Comparison of ENCODE assay signal across 8 cellular contexts in the genomic region with DNA sequence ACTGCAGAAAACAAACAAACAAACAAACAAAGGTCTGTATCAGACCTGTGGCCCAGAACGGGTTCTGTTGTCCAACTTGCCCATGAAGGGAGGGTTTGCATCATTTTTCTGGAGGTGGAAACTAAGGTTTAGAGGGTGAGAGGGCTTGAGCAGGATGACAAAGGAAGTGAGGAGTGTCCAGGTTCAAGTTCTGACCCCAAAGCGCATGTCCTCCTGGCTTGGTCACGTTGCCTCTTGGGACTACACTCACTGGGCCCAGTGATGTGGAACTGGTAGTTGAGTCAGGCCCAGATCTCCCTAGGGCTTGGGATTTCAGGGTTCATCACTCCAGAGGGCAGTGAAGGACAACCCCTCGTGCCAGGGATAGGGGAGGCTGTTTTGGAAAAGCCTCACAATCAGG. TPM values are rescaled to one million over a fixed set of nuclear protein-coding genes. Genes with fewer than 3 reads are reported as not detected.
A peak's percentile ranks its signal among the peaks of the same experiment; 100 is the strongest.
DNase-seq lines count a peak whose midpoint lies in the region; ATAC-seq and TF ChIP-seq lines count a peak whose summit lies in the region.

No MANE protein-coding gene starts in this region.

- peak overlapping the region; percentile 95 for H3K27ac Mint-ChIP-seq in activated CD8-positive, alpha-beta memory T cell treated with anti-CD3 and anti-CD28 coated beads, Interleukin-2, amount 10 ng/mL, durations not matched to agents 7 days and 5 days

- TF ChIP-seq POLR2A in right lobe of liver (IDR thresholded peaks at IDR 0.05) = no peak

- CTCF ChIA-PET in activated CD8-positive, alpha-beta memory T cell treated with anti-CD3 and anti-CD28 coated beads, Interleukin-2, amount 10 ng/mL, durations not matched to agents 7 days and 5 days (lab: Charles Lee) = interaction anchor here (0.9 to 4.2 kb wide), 6 partner anchors 8 to 154 kb away, joined by 3 to 34 read pairs (median 4); no protein-coding TSS in a partner anchor

- intact Hi-C loops in right lobe of liver (cut with DNase I) = no loop called here
- intact Hi-C loops in tibial artery (cut with DNase I; ENCODE audit: low total_unique reads) = no loop called here

- H3K27me3 ChIP-seq in adipocyte (replicated peaks; ENCODE audit: control insufficient read depth, insufficient read depth, low read length) (no peaks in the 10 kb centered on the region), right lobe of liver (no peaks in the 10 kb centered on the region), tibial artery (no peaks in the 10 kb centered on the region)

- H3K9me3 ChIP-seq in adipocyte (ENCODE audit: control insufficient read depth, low read length) (no peaks in the 10 kb centered on the region), right lobe of liver (no peaks in the 10 kb centered on the region), tibial artery (no peaks in the 10 kb centered on the region)

- WGBS in right lobe of liver (ENCODE audit: insufficient coverage, low coverage, low lambda C conversion rate, missing lambda C conversion rate) = 33% methylated on average over 1 of the region's 4 CpGs

- H3K4me3 ChIP-seq in adipocyte (ENCODE audit: low read length) (peak overlapping the region; percentile 90), right lobe of liver (peak overlapping the region in 2 of 3 donors; percentile 83 to 99), tibial artery (no peak overlapping the region)

- H3K36me3 ChIP-seq in adipocyte (ENCODE audit: control insufficient read depth, insufficient read depth, low read length, severe bottlenecking) = no peaks in the 10 kb centered on the region
- H3K36me3 ChIP-seq in right lobe of liver = no peaks in the 10 kb centered on the region
- peaks cover 0 to 9% (median 0%) of the 10 kb centered on the region in 3 donors for H3K36me3 ChIP-seq in tibial artery

- peaks cover 66% of the 10 kb centered on the region for H3K4me1 ChIP-seq in adipocyte (ENCODE audit: control insufficient read depth, insufficient read depth, low read length)
- peaks cover 0 to 85% (median 44%) of the 10 kb centered on the region in 4 donors for H3K4me1 ChIP-seq in right lobe of liver
- H3K4me1 ChIP-seq in tibial artery = peaks cover 0 to 75% (median 52%) of the 10 kb centered on the region in 4 donors

- peak overlapping the region; percentile 85 for H3K4me3 Mint-ChIP-seq in activated CD8-positive, alpha-beta memory T cell treated with anti-CD3 and anti-CD28 coated beads, Interleukin-2, amount 10 ng/mL, durations not matched to agents 7 days and 5 days

- no peak for DNase-seq in activated CD8-positive, alpha-beta memory T cell treated with anti-CD3 and anti-CD28 coated beads, Interleukin-2, amount 10 ng/mL, durations not matched to agents 7 days and 5 days
- DNase-seq in activated CD8-positive, alpha-beta memory T cell treated with anti-CD3 and anti-CD28 coated beads, Interleukin-2, amount 50 U/mL, for 4 hours = no peak
- DNase-seq in adipocyte (ENCODE audit: low read depth) = no peak
- DNase-seq in right lobe of liver = peak in 2 of 3 donors; percentile 21 to 64
- DNase-seq in tibial artery = no peak
- DNase-seq in NCI-H1694 treated with DMSO at 0.1 percent for 48 hours (lab: John Stamatoyannopoulos, UW) = no peak
- no peak for DNase-seq in epidermal melanocyte (ENCODE audit: insufficient read length, low spot score)

- ATAC-seq in activated CD8-positive, alpha-beta memory T cell treated with anti-CD3 and anti-CD28 coated beads, Interleukin-2, amount 10 ng/mL, durations not matched to agents 7 days and 5 days = no peak
- ATAC-seq in right lobe of liver (peak in 2 of 4 donors; percentile 0 to 1), HG02884 (IDR thresholded peaks at IDR 0.05; ENCODE audit: unreplicated experiment) (no peak)

- H3K27ac ChIP-seq in right lobe of liver = peak overlapping the region; percentile 99 to 100 (median 99)
- peak overlapping the region; percentile 96 to 100 for H3K27ac ChIP-seq in tibial artery

- peaks cover 68% of the 10 kb centered on the region for H3K4me1 Mint-ChIP-seq in activated CD8-positive, alpha-beta memory T cell treated with anti-CD3 and anti-CD28 coated beads, Interleukin-2, amount 10 ng/mL, durations not matched to agents 7 days and 5 days

- peaks cover 13% of the 10 kb centered on the region for H3K36me3 Mint-ChIP-seq in activated CD8-positive, alpha-beta memory T cell treated with anti-CD3 and anti-CD28 coated beads, Interleukin-2, amount 10 ng/mL, durations not matched to agents 7 days and 5 days

- TF ChIP-seq CTCF in right lobe of liver (IDR thresholded peaks at IDR 0.05) = no peak
- no peak for TF ChIP-seq CTCF in tibial artery (IDR thresholded peaks at IDR 0.05)

- no peaks in the 10 kb centered on the region for H3K9me3 Mint-ChIP-seq in activated CD8-positive, alpha-beta memory T cell treated with anti-CD3 and anti-CD28 coated beads, Interleukin-2, amount 10 ng/mL, durations not matched to agents 7 days and 5 days (ENCODE audit: low read depth)

- H3K9ac ChIP-seq in adipocyte (ENCODE audit: low read length) = peak overlapping the region; percentile 94

- H3K27me3 Mint-ChIP-seq in activated CD8-positive, alpha-beta memory T cell treated with anti-CD3 and anti-CD28 coated beads, Interleukin-2, amount 10 ng/mL, durations not matched to agents 7 days and 5 days = no peaks in the 10 kb centered on the region

RNA-seq across cellular contexts. Expression of a gene that starts 1.8 kb away (rescaled TPM):
- total RNA-seq in activated CD8-positive, alpha-beta memory T cell treated with anti-CD3 and anti-CD28 coated beads, Interleukin-2, amount 10 ng/mL, durations not matched to agents 7 days and 5 days = 100 to 1,000 TPM in 1 of 2 experiments, 10 to 100 TPM in 1; 90.6 to 184 TPM
- total RNA-seq in right lobe of liver = 100 to 1,000 TPM in 4 of 6 experiments, 10 to 100 TPM in 2; 63.8 to 246 (median 173) TPM

Comparison
In these comparisons a context has a peak if more than half of its experiments do, and no peak if none do; other contexts are left out.
1. DNase-seq: peak in right lobe of liver (2 of 3); none in activated CD8-positive, alpha-beta memory T cell treated with anti-CD3 and anti-CD28 coated beads, Interleukin-2, amount 10 ng/mL, durations not matched to agents 7 days and 5 days (single experiment), activated CD8-positive, alpha-beta memory T cell treated with anti-CD3 and anti-CD28 coated beads, Interleukin-2, amount 50 U/mL, for 4 hours (single experiment), adipocyte (single experiment), tibial artery (0 of 2), NCI-H1694 treated with DMSO at 0.1 percent for 48 hours (single experiment) and epidermal melanocyte (single experiment).
2. H3K4me3 ChIP-seq: peak in adipocyte (single experiment) and right lobe of liver (2 of 3); none in tibial artery (0 of 2).